ENCODE assay signal across 10 cellular contexts in the genomic region with DNA sequence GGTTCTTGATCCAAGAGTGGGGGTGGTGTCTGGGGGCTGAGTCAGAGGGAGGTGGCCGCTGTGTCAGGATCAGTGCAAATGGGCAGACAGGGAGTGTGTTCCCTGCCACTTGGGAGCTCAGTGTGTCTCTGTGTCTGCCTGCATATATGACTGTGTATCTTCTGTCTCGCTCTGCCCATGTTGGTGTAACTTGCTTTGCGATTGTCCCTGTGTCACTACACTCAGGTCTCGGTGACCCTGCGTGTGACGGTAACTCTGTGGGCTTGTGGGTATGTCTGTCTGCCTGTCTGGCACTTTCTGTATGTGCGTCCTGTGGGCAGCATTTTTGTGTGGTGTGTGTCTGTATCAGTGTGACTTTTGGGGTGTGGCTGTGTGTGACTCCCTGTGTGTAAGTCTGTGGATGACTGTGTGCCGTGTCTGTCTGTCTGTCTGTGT. TPM values are rescaled to one million over a fixed set of nuclear protein-coding genes. Genes with fewer than 3 reads are reported as not detected.
DNase-seq lines count a peak whose midpoint lies in the region; ATAC-seq, FAIRE-seq and TF ChIP-seq lines count a peak whose summit lies in the region.
"Had no signal": no experiment of that assay in that cellular context is flagged by ENCODE, and none has a peak within 500 bp of the region (broad histone marks: within the 10 kb centered on the region; RNA-seq: fewer than 3 reads in every experiment).

No MANE protein-coding gene starts in this region.

- H3K79me2 ChIP-seq in DOHH2 (ENCODE audit: control insufficient read depth, low read length) (peaks cover 9% of the 10 kb centered on the region), keratinocyte (ENCODE audit: control insufficient read depth, insufficient read depth, low read length) (no peaks in the 10 kb centered on the region)

- dilution Hi-C loops in keratinocyte (cut with MboI; ENCODE audit: extremely low pct_ligation_motif_present, low sequenced_read_pairs) = no loop called here

- H3K9me3 ChIP-seq in DOHH2 (ENCODE audit: control insufficient read depth, insufficient read depth, low read length) (no peaks in the 10 kb centered on the region), keratinocyte (ENCODE audit: control insufficient read depth, low read depth, low read length) (no peaks in the 10 kb centered on the region), ovary (no peaks in the 10 kb centered on the region)

- peak overlapping the region; percentile 49 for H3K4me3 ChIP-seq in DOHH2 (ENCODE audit: low read length)
- peak overlapping the region in 1 of 3 experiments; percentile 42 for H3K4me3 ChIP-seq in keratinocyte (ENCODE audit: control insufficient read depth in 2 of 3, extremely low read depth in 1 of 3, insufficient read depth in 2 of 3, low read depth in 1 of 3, low read length in 3 of 3)
- no peak overlapping the region for H3K4me3 ChIP-seq in ovary
- H3K4me3 ChIP-seq: smooth muscle cell had no signal

- H2AFZ ChIP-seq in keratinocyte (ENCODE audit: control insufficient read depth, low read length) = no peak overlapping the region

- H4K20me1 ChIP-seq in DOHH2 (ENCODE audit: control insufficient read depth, insufficient read depth, low read depth, low read length) (no peaks in the 10 kb centered on the region), keratinocyte (ENCODE audit: control insufficient read depth, extremely low read depth, insufficient read depth, low read length) (peaks cover 3% of the 10 kb centered on the region)

- no peak for TF ChIP-seq POLR2A in ovary (IDR thresholded peaks at IDR 0.05)

- ATAC-seq in GM21529 (IDR thresholded peaks at IDR 0.05; ENCODE audit: unreplicated experiment) (no peak), HG03565 (IDR thresholded peaks at IDR 0.05; ENCODE audit: unreplicated experiment) (no peak)

- 68 to 71% (median 70%) methylated on average over 8 of the region's 8 CpGs for WGBS in ovary, 3 donors

- POLR2A ChIA-PET in RWPE1 (lab: Yijun Ruan, JAX; ENCODE audit: low non-redundant PET) = no interaction called here

- H3K9me2 ChIP-seq in DOHH2 (replicated peaks; ENCODE audit: control insufficient read depth, low read length) = no peaks in the 10 kb centered on the region

- DNase-seq in RWPE1 (ENCODE audit: low spot score) (no peak), keratinocyte (ENCODE audit: low read depth, low spot score) (peak; percentile 52), ovary (no peak)
- DNase-seq: NCI-H345 had no signal

- peak overlapping the region; percentile 96 for H3K27ac ChIP-seq in DOHH2 (ENCODE audit: low read depth, low read length)
- 0 out of 2 replicates have a peak overlapping the region, but pooled peaks have one; percentile 4 for H3K27ac ChIP-seq in RWPE1
- no peak overlapping the region for H3K27ac ChIP-seq in keratinocyte (ENCODE audit: control insufficient read depth, insufficient read depth, low read length)
- no peak overlapping the region for H3K27ac ChIP-seq in ovary

- CTCF ChIA-PET in RWPE1 (lab: Yijun Ruan, JAX) = interaction anchor here (0.5 to 1.0 kb wide), 4 partner anchors 9 to 63 kb away, joined by 3 to 7 read pairs (median 6); no protein-coding TSS in a partner anchor

- no peak for TF ChIP-seq CTCF in DOHH2 (IDR thresholded peaks at IDR 0.05; ENCODE audit: low read depth, low read length, poor library complexity, severe bottlenecking)
- no peak for TF ChIP-seq CTCF in RWPE1 (conservative IDR thresholded peaks at IDR 0.05; ENCODE audit: low read depth)
- TF ChIP-seq CTCF in keratinocyte (optimal IDR thresholded peaks at IDR 0.05 in 1 of 3, IDR thresholded peaks at IDR 0.05 in 1 of 3, conservative IDR thresholded peaks at IDR 0.05 in 1 of 3; ENCODE audit: extremely low read depth in 1 of 3, insufficient read depth in 2 of 3, low read length in 3 of 3) = no peak
- TF ChIP-seq CTCF in ovary (IDR thresholded peaks at IDR 0.05) = no peak

- H3K9ac ChIP-seq in keratinocyte (ENCODE audit: control insufficient read depth, extremely low read depth, insufficient read depth, low read length) = peak overlapping the region; percentile 41

- peak overlapping the region; percentile 96 for H3K4me2 ChIP-seq in DOHH2 (ENCODE audit: low read length)
- peak overlapping the region; percentile 55 for H3K4me2 ChIP-seq in keratinocyte (ENCODE audit: control insufficient read depth, extremely low read depth, insufficient read depth, low read depth, low read length)
- H3K4me2 ChIP-seq: smooth muscle cell had no signal

- H3F3A ChIP-seq in DOHH2 (ENCODE audit: control insufficient read depth, insufficient read depth) = peaks cover 57% of the 10 kb centered on the region

- H3K4me1 ChIP-seq in DOHH2 (ENCODE audit: control insufficient read depth, low read length) (peaks cover 84% of the 10 kb centered on the region), keratinocyte (ENCODE audit: control insufficient read depth, extremely low read depth, insufficient read depth, low read length) (peaks cover 15% of the 10 kb centered on the region), ovary (ENCODE audit: insufficient read depth) (peaks cover 4% of the 10 kb centered on the region)

- no peak for TF ChIP-seq EP300 in ovary (IDR thresholded peaks at IDR 0.05)

- no peak for FAIRE-seq in keratinocyte (lab: Jason Lieb, UNC)
- FAIRE-seq: GM19239 had no signal

- no peaks in the 10 kb centered on the region for H3K9me1 ChIP-seq in keratinocyte (ENCODE audit: control insufficient read depth, extremely low read depth, insufficient read depth, low read length)

- H3K36me3 ChIP-seq in DOHH2 (ENCODE audit: control insufficient read depth, low read length) (peaks cover 5% of the 10 kb centered on the region), keratinocyte (ENCODE audit: control insufficient read depth in 2 of 2, extremely low read depth in 1 of 2, insufficient read depth in 2 of 2, low read length in 2 of 2) (no peaks in the 10 kb centered on the region), ovary (no peaks in the 10 kb centered on the region)

- H3K27me3 ChIP-seq in DOHH2 (ENCODE audit: control insufficient read depth, low read length) (no peaks in the 10 kb centered on the region), keratinocyte (ENCODE audit: control insufficient read depth, extremely low read depth, insufficient read depth, low read length) (peaks cover 75% of the 10 kb centered on the region), ovary (no peaks in the 10 kb centered on the region)

- intact Hi-C loops in ovary (cut with DNase I) = no loop called here

RNA-seq across cellular contexts. Expression of a gene that starts 8.2 kb away (rescaled TPM):
- polyA plus RNA-seq in keratinocyte (not detected in 3 replicates), ovary (under 1 TPM in 1 of 2 donors, not detected in 1; 0.24 TPM)
- not detected for polyA plus RNA-seq in keratinocyte (2011; ENCODE audit: low read depth)
- polyA plus RNA-seq in keratinocyte (2011; cell fraction: cytosol; rRNA removed) = not detected in 2 replicates
- 0.15 TPM in 1 of 2 replicates, not detected in the other for polyA plus RNA-seq in keratinocyte (2011; cell fraction: nucleus; rRNA removed)
- polyA plus RNA-seq in keratinocyte (2012; ENCODE audit: low replicate concordance) = 0.31 TPM in 1 of 2 replicates, not detected in the other
- polyA minus RNA-seq in keratinocyte = not detected in 3 replicates
- not detected for polyA minus RNA-seq in keratinocyte (2011; cell fraction: cytosol; rRNA and poly(A)+ RNA removed)
- not detected in 2 replicates for polyA minus RNA-seq in keratinocyte (2011; cell fraction: nucleus; rRNA and poly(A)+ RNA removed)
- total RNA-seq in ovary = 1 to 10 TPM in 1 of 7 donors, under 1 TPM in 6; 0.11 to 1.3 (median 0.50) TPM
- total RNA-seq: lung microvascular endothelial cell had no signal

RNA-seq across cellular contexts. Expression of a gene that starts 22.7 kb away (rescaled TPM):
- polyA plus RNA-seq in keratinocyte = 107 to 232 TPM (median 132 TPM) in 3 replicates
- polyA plus RNA-seq in keratinocyte (2011; ENCODE audit: low read depth) = 8.6 TPM
- 114 and 253 TPM in 2 replicates for polyA plus RNA-seq in keratinocyte (2011; cell fraction: cytosol; rRNA removed)
- 174 and 215 TPM in 2 replicates for polyA plus RNA-seq in keratinocyte (2011; cell fraction: nucleus; rRNA removed)
- 144 and 232 TPM in 2 replicates for polyA plus RNA-seq in keratinocyte (2012; ENCODE audit: low replicate concordance)
- polyA minus RNA-seq in keratinocyte = 61.4 to 131 TPM (median 107 TPM) in 3 replicates
- polyA minus RNA-seq in keratinocyte (2011; cell fraction: cytosol; rRNA and poly(A)+ RNA removed) = 174 TPM
- polyA minus RNA-seq in keratinocyte (2011; cell fraction: nucleus; rRNA and poly(A)+ RNA removed) = 49.5 and 50.8 TPM in 2 replicates
- 100 to 1,000 TPM; 120 to 206 (median 147) TPM for total RNA-seq in ovary
- polyA plus RNA-seq in ovary = 100 to 1,000 TPM in 1 of 2 donors, 10 to 100 TPM in 1; 21.2 to 224 TPM

RNA-seq across cellular contexts. Expression of a gene that starts 53.4 kb away (rescaled TPM):
- polyA plus RNA-seq in keratinocyte (30.5 to 58.4 TPM (median 43.1 TPM) in 3 replicates), ovary (10 to 100 TPM in 1 of 2 donors, 1 to 10 TPM in 1; 7.9 to 56.2 TPM)
- 40.1 TPM for polyA plus RNA-seq in keratinocyte (2011; ENCODE audit: low read depth)
- polyA plus RNA-seq in keratinocyte (2011; cell fraction: cytosol; rRNA removed) = 22.2 and 45.2 TPM in 2 replicates
- polyA plus RNA-seq in keratinocyte (2011; cell fraction: nucleus; rRNA removed) = 131 and 160 TPM in 2 replicates
- 58.9 and 76.2 TPM in 2 replicates for polyA plus RNA-seq in keratinocyte (2012; ENCODE audit: low replicate concordance)
- polyA minus RNA-seq in keratinocyte = 24.0 to 57.3 TPM (median 26.1 TPM) in 3 replicates
- 106 TPM for polyA minus RNA-seq in keratinocyte (2011; cell fraction: cytosol; rRNA and poly(A)+ RNA removed)
- 55.5 and 58.3 TPM in 2 replicates for polyA minus RNA-seq in keratinocyte (2011; cell fraction: nucleus; rRNA and poly(A)+ RNA removed)
- 10 to 100 TPM; 35.6 to 97.5 (median 70.6) TPM for total RNA-seq in ovary

RNA-seq across cellular contexts. Expression of a gene that starts 57.6 kb away (rescaled TPM):
- 0.05 to 0.09 TPM in 2 of 3 replicates, not detected in the other for polyA plus RNA-seq in keratinocyte
- not detected for polyA plus RNA-seq in keratinocyte (2011; ENCODE audit: low read depth)
- polyA plus RNA-seq in keratinocyte (2011; cell fraction: cytosol; rRNA removed) = 0.04 TPM in 1 of 2 replicates, not detected in the other
- 0.19 and 0.23 TPM in 2 replicates for polyA plus RNA-seq in keratinocyte (2011; cell fraction: nucleus; rRNA removed)
- 0.20 and 0.21 TPM in 2 replicates for polyA plus RNA-seq in keratinocyte (2012; ENCODE audit: low replicate concordance)
- 0.13 to 0.30 TPM in 2 of 3 replicates, not detected in the other for polyA minus RNA-seq in keratinocyte
- not detected for polyA minus RNA-seq in keratinocyte (2011; cell fraction: cytosol; rRNA and poly(A)+ RNA removed)
- 0.21 and 0.31 TPM in 2 replicates for polyA minus RNA-seq in keratinocyte (2011; cell fraction: nucleus; rRNA and poly(A)+ RNA removed)
- under 1 TPM in 1 of 7 donors, not detected in 6; 0.32 TPM for total RNA-seq in ovary
- under 1 TPM; 0.02 to 0.33 TPM for polyA plus RNA-seq in ovary
- total RNA-seq: lung microvascular endothelial cell, smooth muscle cell had no signal
- polyA plus RNA-seq: smooth muscle cell had no signal

RNA-seq across cellular contexts. Expression of a gene that starts 59.4 kb away (rescaled TPM):
- polyA plus RNA-seq in keratinocyte = 0.07 to 0.19 TPM (median 0.14 TPM) in 3 replicates
- not detected for polyA plus RNA-seq in keratinocyte (2011; ENCODE audit: low read depth)
- 0.07 TPM in 1 of 2 replicates, not detected in the other for polyA plus RNA-seq in keratinocyte (2011; cell fraction: cytosol; rRNA removed)
- polyA plus RNA-seq in keratinocyte (2011; cell fraction: nucleus; rRNA removed) = not detected in 2 replicates
- polyA plus RNA-seq in keratinocyte (2012; ENCODE audit: low replicate concordance) = 0.17 and 0.32 TPM in 2 replicates
- polyA minus RNA-seq in keratinocyte = 0.26 to 0.29 TPM in 2 of 3 replicates, not detected in the other
- polyA minus RNA-seq in keratinocyte (2011; cell fraction: cytosol; rRNA and poly(A)+ RNA removed) = not detected
- polyA minus RNA-seq in keratinocyte (2011; cell fraction: nucleus; rRNA and poly(A)+ RNA removed) = not detected in 2 replicates
- 1 to 10 TPM in 3 of 7 donors, under 1 TPM in 3, not detected in 1; 0.25 to 1.4 (median 0.83) TPM for total RNA-seq in ovary
- under 1 TPM; 0.41 to 0.68 TPM for polyA plus RNA-seq in ovary
- total RNA-seq: lung microvascular endothelial cell, smooth muscle cell had no signal

Comparison
In these comparisons a context has a peak if more than half of its experiments do, and no peak if none do; other contexts are left out.
1. H3K27ac ChIP-seq: peak in DOHH2 (single experiment) and RWPE1 (single experiment); none in keratinocyte (single experiment) and ovary (0 of 2).